ENCODE assay signal across 10 cellular contexts in the genomic region with DNA sequence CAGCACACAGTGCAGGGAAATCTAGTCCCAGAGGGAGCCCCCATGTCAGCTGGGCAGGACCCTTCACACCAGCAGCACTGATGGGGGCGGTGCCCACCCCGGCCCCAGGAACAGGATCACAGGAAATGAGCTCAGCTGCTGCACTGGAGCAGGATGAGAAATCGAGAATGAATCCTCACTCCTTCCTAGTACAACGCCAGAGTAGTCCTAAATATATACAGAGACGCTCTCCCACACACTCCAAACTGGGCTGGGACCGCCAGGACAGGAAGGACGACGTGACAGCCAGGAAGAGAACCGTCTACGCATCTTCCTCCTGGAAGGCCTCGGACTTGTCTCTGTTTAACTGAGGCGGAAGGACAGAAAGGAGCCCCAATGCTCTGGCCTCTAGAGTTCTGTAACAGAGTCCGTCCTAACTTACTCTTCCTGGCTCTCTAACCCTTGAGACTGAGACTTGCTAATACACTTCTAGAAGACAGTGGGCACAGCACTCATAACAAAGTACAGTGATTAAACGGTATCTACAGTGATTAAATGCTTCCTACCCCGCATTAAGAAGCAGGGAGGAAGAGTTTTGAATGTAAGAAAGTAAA. TPM values are rescaled to one million over a fixed set of nuclear protein-coding genes. Genes with fewer than 3 reads are reported as not detected.
DNase-seq lines count a peak whose midpoint lies in the region; ATAC-seq and TF ChIP-seq lines count a peak whose summit lies in the region.
"Had no signal": no experiment of that assay in that cellular context is flagged by ENCODE, and none has a peak within 500 bp of the region (broad histone marks: within the 10 kb centered on the region; RNA-seq: fewer than 3 reads in every experiment).

No MANE protein-coding gene starts in this region.

- H3K4me3 ChIP-seq in WI38 (ENCODE audit: low read depth, low read length) = peak overlapping the region; percentile 47
- H3K4me3 ChIP-seq in left ventricle myocardium inferior = peak overlapping the region; percentile 40
- H3K4me3 ChIP-seq in skeletal muscle satellite cell (ENCODE audit: low read length) = peak overlapping the region; percentile 57
- H3K4me3 ChIP-seq: K562 had no signal

- H3K4me3 Mint-ChIP-seq in naive thymus-derived CD8-positive, alpha-beta T cell = no peak overlapping the region

- POLR2A ChIA-PET in naive thymus-derived CD8-positive, alpha-beta T cell (lab: Charles Lee) = no interaction called here

- no peaks in the 10 kb centered on the region for H3K27me3 ChIP-seq in left ventricle myocardium inferior (ENCODE audit: low read depth)
- H3K27me3 ChIP-seq in skeletal muscle satellite cell (ENCODE audit: control insufficient read depth, insufficient read depth, low read length) = no peaks in the 10 kb centered on the region

- no peak for ATAC-seq in HG03045 (IDR thresholded peaks at IDR 0.05; ENCODE audit: unreplicated experiment)
- ATAC-seq in naive thymus-derived CD8-positive, alpha-beta T cell = no peak
- ATAC-seq: K562 had no signal

- H3K36me3 Mint-ChIP-seq in naive thymus-derived CD8-positive, alpha-beta T cell = peaks cover 0 to 8% (median 5%) of the 10 kb centered on the region in 3 donors

- H3K9me3 ChIP-seq in left ventricle myocardium inferior (replicated peaks) = peaks cover 4% of the 10 kb centered on the region
- no peaks in the 10 kb centered on the region for H3K9me3 ChIP-seq in skeletal muscle satellite cell (replicated peaks; ENCODE audit: low read length)

- peak overlapping the region; percentile 71 for H3K9ac ChIP-seq in skeletal muscle satellite cell (ENCODE audit: low read depth, low read length)

- peaks cover 0 to 7% (median 2%) of the 10 kb centered on the region in 9 donors for H3K9me3 Mint-ChIP-seq in naive thymus-derived CD8-positive, alpha-beta T cell

- H3K4me1 ChIP-seq in left ventricle myocardium inferior = peaks cover 67% of the 10 kb centered on the region
- peaks cover 35% of the 10 kb centered on the region for H3K4me1 ChIP-seq in skeletal muscle satellite cell (ENCODE audit: control insufficient read depth, insufficient read depth, low read length)

- DNase-seq in HCEC 1CT = peak; percentile 74
- peak; percentile 32 for DNase-seq in left ventricle myocardium inferior
- DNase-seq in DMS153 treated with DMSO at 0.1 percent for 48 hours (lab: John Stamatoyannopoulos, UW; ENCODE audit: unreplicated experiment) = no peak
- DNase-seq in SIG-M5 treated with dmso at 0.1 percent for 504 hours (lab: John Stamatoyannopoulos, UW; ENCODE audit: unreplicated experiment) = no peak
- DNase-seq in naive thymus-derived CD8-positive, alpha-beta T cell = no peak
- DNase-seq: activated gamma-delta T cell treated with Interleukin-2 at 50 U/mL for 16 hours had no signal

- H3K4me1 Mint-ChIP-seq in naive thymus-derived CD8-positive, alpha-beta T cell = peaks cover 0 to 7% (median 2%) of the 10 kb centered on the region in 4 donors

- no peaks in the 10 kb centered on the region for H3K36me3 ChIP-seq in left ventricle myocardium inferior
- no peaks in the 10 kb centered on the region for H3K36me3 ChIP-seq in skeletal muscle satellite cell (ENCODE audit: insufficient read depth, low read length)

- no peak for TF ChIP-seq CTCF in WI38 (IDR thresholded peaks at IDR 0.05; ENCODE audit: low read depth, low read length)
- no peak for TF ChIP-seq CTCF in left ventricle myocardium inferior (IDR thresholded peaks at IDR 0.05; ENCODE audit: borderline replicate concordance)

- peak overlapping the region in 1 of 10 donors; percentile 75 for H3K27ac Mint-ChIP-seq in naive thymus-derived CD8-positive, alpha-beta T cell

- peak overlapping the region; percentile 68 for H3K27ac ChIP-seq in left ventricle myocardium inferior (replicated peaks)

- intact Hi-C loops in left ventricle myocardium inferior (cut with micrococcal nuclease) = no loop called here

- H3K27me3 Mint-ChIP-seq in naive thymus-derived CD8-positive, alpha-beta T cell = peaks cover 2 to 30% (median 17%) of the 10 kb centered on the region in 5 donors

- H3K4me2 ChIP-seq in skeletal muscle satellite cell (ENCODE audit: low read length) = peak overlapping the region; percentile 83

RNA-seq across cellular contexts. Expression of a gene that starts 33.4 kb away (rescaled TPM):
- total RNA-seq in left ventricle myocardium inferior = 67.1 TPM
- 76.8 and 85.8 TPM in 2 replicates for total RNA-seq in skeletal muscle satellite cell (2012; rRNA removed)
- total RNA-seq in naive thymus-derived CD8-positive, alpha-beta T cell = 1 to 10 TPM; 6.2 to 6.3 TPM
- under 1 TPM; 0.20 to 0.73 (median 0.63) TPM for polyA plus RNA-seq in naive thymus-derived CD8-positive, alpha-beta T cell

Comparison
In these comparisons a context has a peak if more than half of its experiments do, and no peak if none do; other contexts are left out.
1. DNase-seq: peak in HCEC 1CT (single experiment) and left ventricle myocardium inferior (single experiment); none in DMS153 treated with DMSO at 0.1 percent for 48 hours (single experiment), SIG-M5 treated with dmso at 0.1 percent for 504 hours (single experiment) and naive thymus-derived CD8-positive, alpha-beta T cell (0 of 10).
2. Peak in every context shown above with its lines, with median percentiles within 50 percentile points of each other: H3K4me3 ChIP-seq.